7 cellular contexts compared by ENCODE assay signal in the genomic region with DNA sequence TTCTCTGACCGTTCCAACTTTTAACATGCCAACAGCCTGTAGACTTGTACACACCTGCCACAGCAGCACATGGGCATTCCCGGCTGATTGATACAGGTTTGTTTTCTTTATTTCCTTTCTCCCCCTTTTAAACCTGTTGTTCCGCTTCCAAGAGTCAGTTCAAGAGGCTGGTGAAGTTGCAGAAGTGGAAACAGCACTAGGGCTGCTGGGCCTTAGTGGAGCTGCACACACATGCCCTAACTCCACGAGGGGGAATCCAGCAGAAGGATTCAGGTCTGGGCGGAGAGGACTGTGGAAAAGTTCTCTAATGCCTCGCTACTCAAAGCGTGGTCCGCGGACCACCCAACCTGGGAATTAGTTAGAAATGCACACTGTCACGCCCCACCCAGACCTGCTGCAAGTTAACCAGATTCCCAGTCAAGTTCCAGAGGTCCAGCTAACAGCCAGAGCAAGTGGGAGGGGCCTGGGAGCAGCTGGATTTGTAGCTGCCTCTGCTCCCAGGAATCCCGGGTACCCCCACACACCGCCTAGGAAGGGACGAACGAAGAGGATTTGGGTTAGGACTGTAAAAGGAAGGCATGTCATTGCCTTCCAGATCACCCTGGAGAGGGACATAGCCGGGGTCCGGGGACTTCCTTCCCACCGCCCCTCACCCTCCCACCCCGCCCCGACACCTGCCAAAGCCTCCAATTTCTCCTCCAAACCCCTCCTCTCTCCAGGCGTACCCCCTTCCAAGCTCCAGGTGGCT. TPM values are rescaled to one million over a fixed set of nuclear protein-coding genes. Genes with fewer than 3 reads are reported as not detected.
DNase-seq lines count a peak whose midpoint lies in the region; ATAC-seq and TF ChIP-seq lines count a peak whose summit lies in the region.

No MANE protein-coding gene starts in this region.

- H3K9me3 ChIP-seq in iPS-15b (ENCODE audit: control insufficient read depth, insufficient read depth, low read length): no peaks in the 10 kb centered on the region
- H3K9me3 ChIP-seq in gastrocnemius medialis: no peaks in the 10 kb centered on the region

- TF ChIP-seq CTCF in astrocyte of the cerebellum (IDR thresholded peaks at IDR 0.05; ENCODE audit: low read depth, low read length, missing control alignments) (no peak), gastrocnemius medialis (IDR thresholded peaks at IDR 0.05 in 4 of 5, conservative IDR thresholded peaks at IDR 0.05 in 1 of 5) (no peak)

- peak; percentile 50 for DNase-seq in EH (ENCODE audit: low read depth)
- DNase-seq in NCI-H345 (lab: John Stamatoyannopoulos, UW): peak; percentile 40
- no peak for DNase-seq in astrocyte of the cerebellum (ENCODE audit: low read depth)
- DNase-seq in gastrocnemius medialis: peak in 1 of 2 donors; percentile 18
- DNase-seq in NK-92 treated with Interleukin-12 subunit alpha and Interleukin-12 subunit beta, amount 100 ng/mL, for 24 hours (lab: John Stamatoyannopoulos, UW): no peak

- peak overlapping the region; percentile 63 for H3K4me3 ChIP-seq in astrocyte of the cerebellum (ENCODE audit: low read depth, low read length)
- H3K4me3 ChIP-seq in iPS-15b (ENCODE audit: low read depth, low read length): peak overlapping the region; percentile 82
- peak overlapping the region; percentile 76 to 96 (median 80) for H3K4me3 ChIP-seq in gastrocnemius medialis

- H3K27me3 ChIP-seq in iPS-15b (ENCODE audit: control insufficient read depth, insufficient read depth, low read length): no peaks in the 10 kb centered on the region
- H3K27me3 ChIP-seq in gastrocnemius medialis: no peaks in the 10 kb centered on the region

- no peaks in the 10 kb centered on the region for H3K36me3 ChIP-seq in iPS-15b (ENCODE audit: control insufficient read depth, insufficient read depth, low read length)
- H3K36me3 ChIP-seq in gastrocnemius medialis: peaks cover 0 to 5% of the 10 kb centered on the region in 2 donors

- H3K4me1 ChIP-seq in iPS-15b (ENCODE audit: control insufficient read depth, insufficient read depth, low read length): peaks cover 9% of the 10 kb centered on the region
- peaks cover 10% of the 10 kb centered on the region in 2 donors for H3K4me1 ChIP-seq in gastrocnemius medialis

- intact Hi-C loops in gastrocnemius medialis (cut with DNase I; ENCODE audit: low total_unique reads): no loop called here

- peak overlapping the region; percentile 77 to 83 (median 78) for H3K27ac ChIP-seq in gastrocnemius medialis

- TF ChIP-seq POLR2A in gastrocnemius medialis (IDR thresholded peaks at IDR 0.05): no peak

- in situ Hi-C loops in astrocyte of the cerebellum (cut with HindIII; ENCODE audit: low sequenced_read_pairs) (no loop called here), gastrocnemius medialis (cut with MboI; ENCODE audit: low sequenced_read_pairs in 4 of 4) (no loop called here)

- ATAC-seq in GM21786 (IDR thresholded peaks at IDR 0.05; ENCODE audit: unreplicated experiment) (peak; percentile 9), gastrocnemius medialis (peak; percentile 34 to 45)

- H3K9ac ChIP-seq in iPS-15b (ENCODE audit: low read depth, low read length): peak overlapping the region; percentile 37

RNA-seq across cellular contexts. Expression of a gene that starts 0.5 kb away (rescaled TPM):
- 10 to 100 TPM in 2 of 4 donors, 1 to 10 TPM in 2; 7.6 to 28.4 (median 10.7) TPM for total RNA-seq in gastrocnemius medialis

Comparison
In these comparisons a context has a peak if more than half of its experiments do, and no peak if none do; other contexts are left out.
1. DNase-seq: peak in EH (single experiment) and NCI-H345 (single experiment); none in astrocyte of the cerebellum (single experiment) and NK-92 treated with Interleukin-12 subunit alpha and Interleukin-12 subunit beta, amount 100 ng/mL, for 24 hours (single experiment).
2. Peak in every context shown above with its lines, with median percentiles within 50 percentile points of each other: H3K4me3 ChIP-seq.